8 cellular contexts compared by ENCODE assay signal in the genomic region with DNA sequence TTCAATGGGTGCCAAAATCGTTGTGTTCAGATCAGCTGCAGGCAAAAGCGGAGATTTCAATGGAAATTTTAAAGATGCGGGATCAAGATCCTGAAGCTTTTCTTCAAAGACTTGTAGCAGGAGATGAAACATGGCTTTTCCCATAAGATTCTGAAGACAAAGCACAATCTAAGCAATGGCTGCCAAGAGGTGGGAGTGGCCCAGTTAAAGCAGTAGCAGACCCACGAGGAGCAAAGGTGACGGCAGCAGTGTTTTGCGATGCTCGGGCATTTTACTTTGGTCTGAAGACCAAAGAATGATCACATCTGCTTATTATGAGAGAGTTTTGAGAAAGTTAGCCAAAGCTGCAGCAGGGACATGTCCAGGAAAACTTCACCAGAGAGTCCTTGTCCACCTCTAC.
"Had no signal": no experiment of that assay in that cellular context is flagged by ENCODE, and none has a peak within 500 bp of the region (broad histone marks: within the 10 kb centered on the region; RNA-seq: fewer than 3 reads in every experiment).

No MANE protein-coding gene starts in this region.

- H3K27ac ChIP-seq: GM23248 had no signal

- H3K36me3 ChIP-seq: HAP-1 had no signal

- DNase-seq: GM23248, H7, HFFc6, IMR-90, KBM-7 had no signal

- H3K4me3 Mint-ChIP-seq: HFFc6 had no signal

- ATAC-seq: HCT116 had no signal

- H3K9me3 ChIP-seq: HAP-1 had no signal

- H3K9ac ChIP-seq: GM23248 had no signal

- H3K4me1 ChIP-seq: HAP-1 had no signal

- H3K27ac Mint-ChIP-seq: HFFc6 had no signal

- FAIRE-seq: HTR-8/SVneo had no signal

- H2AFZ ChIP-seq: GM23248 had no signal

- H3K4me3 ChIP-seq: GM23248, HAP-1 had no signal
